Comparison of ENCODE assay signal across 19 cellular contexts in genomic region chr2:6906165-6906751, GRCh38. TPM values are rescaled to one million over a fixed set of nuclear protein-coding genes. Genes with fewer than 3 reads are reported as not detected.
DNase-seq lines count a peak whose midpoint lies in the region; ATAC-seq lines count a peak whose summit lies in the region.
"Had no signal": no experiment of that assay in that cellular context is flagged by ENCODE, and none has a peak within 500 bp of the region (broad histone marks: within the 10 kb centered on the region; RNA-seq: fewer than 3 reads in every experiment).

No MANE protein-coding gene starts in this region.

- peaks cover 68% of the 10 kb centered on the region for H3K4me1 Mint-ChIP-seq in activated naive CD4-positive, alpha-beta T cell treated with anti-CD3 and anti-CD28 coated beads, Interleukin-2, amount 50 U/mL, for 24 hours
- H3K4me1 Mint-ChIP-seq in T-helper 17 cell: peaks cover 39% of the 10 kb centered on the region
- peaks cover 59% of the 10 kb centered on the region for H3K4me1 Mint-ChIP-seq in activated naive CD8-positive, alpha-beta T cell treated with anti-CD3 and anti-CD28 coated beads, Interleukin-2, amount 50 U/mL, for 24 hours
- H3K4me1 Mint-ChIP-seq: brain had no signal

- H3K4me3 ChIP-seq in MG63: no peak overlapping the region
- H3K4me3 ChIP-seq: esophagus muscularis mucosa, gastroesophageal sphincter, thoracic aorta had no signal

- H3K9me3 Mint-ChIP-seq in activated naive CD4-positive, alpha-beta T cell treated with anti-CD3 and anti-CD28 coated beads, Interleukin-2, amount 50 U/mL, for 24 hours: peaks cover 13% of the 10 kb centered on the region
- H3K9me3 Mint-ChIP-seq in activated naive CD8-positive, alpha-beta T cell treated with anti-CD3 and anti-CD28 coated beads, Interleukin-2, amount 50 U/mL, for 24 hours: peaks cover 21% of the 10 kb centered on the region

- H3K36me3 Mint-ChIP-seq in activated naive CD4-positive, alpha-beta T cell treated with anti-CD3 and anti-CD28 coated beads, Interleukin-2, amount 50 U/mL, for 24 hours: peaks cover 30% of the 10 kb centered on the region
- peaks cover 2% of the 10 kb centered on the region for H3K36me3 Mint-ChIP-seq in T-helper 17 cell (ENCODE audit: low read depth)
- peaks cover 29% of the 10 kb centered on the region for H3K36me3 Mint-ChIP-seq in activated naive CD8-positive, alpha-beta T cell treated with anti-CD3 and anti-CD28 coated beads, Interleukin-2, amount 50 U/mL, for 24 hours (ENCODE audit: low read depth)
- H3K36me3 Mint-ChIP-seq: brain had no signal

- no peaks in the 10 kb centered on the region for H3K27me3 ChIP-seq in MG63
- H3K27me3 ChIP-seq: esophagus muscularis mucosa, gastroesophageal sphincter had no signal

- DNase-seq in activated naive CD4-positive, alpha-beta T cell (lab: John Stamatoyannopoulos, UW): no peak
- DNase-seq in T-helper 17 cell (no peak), inferior parietal cortex (ENCODE audit: extremely low spot score) (no peak), iPS-NIHi7 (ENCODE audit: extremely low spot score) (no peak), MG63 (no peak)
- no peak for DNase-seq in activated naive CD8-positive, alpha-beta T cell treated with anti-CD3 and anti-CD28 coated beads, Interleukin-2, amount 50 U/mL, for 24 hours
- DNase-seq: activated B cell treated with CpG ODN at 0.5 μM for 24 hours; activated CD8-positive, alpha-beta memory T cell treated with anti-CD3 and anti-CD28 coated beads, Interleukin-2, amount 50 U/mL, for 4 hours; kidney glomerular epithelial cell; NCI-H1092 treated with DMSO at 0.1 percent for 48 hours; NCI-H2107; NCI-H524 treated with DMSO at 0.1 percent for 48 hours had no signal

- H3K9me3 ChIP-seq in T-helper 17 cell (ENCODE audit: control insufficient read depth, low read length, poor library complexity, severe bottlenecking) (no peaks in the 10 kb centered on the region), MG63 (no peaks in the 10 kb centered on the region)
- H3K9me3 ChIP-seq: esophagus muscularis mucosa, gastroesophageal sphincter, thoracic aorta had no signal

- peak overlapping the region; percentile 97 for H3K27ac Mint-ChIP-seq in activated naive CD4-positive, alpha-beta T cell treated with anti-CD3 and anti-CD28 coated beads, Interleukin-2, amount 50 U/mL, for 24 hours
- H3K27ac Mint-ChIP-seq in T-helper 17 cell: peak overlapping the region; percentile 41
- H3K27ac Mint-ChIP-seq in activated naive CD8-positive, alpha-beta T cell treated with anti-CD3 and anti-CD28 coated beads, Interleukin-2, amount 50 U/mL, for 24 hours: peak overlapping the region; percentile 74
- H3K27ac Mint-ChIP-seq: activated B cell treated with CpG ODN at 0.5 μM for 24 hours; brain; stimulated activated memory B cell treated with anti-CD40 and anti-IgM and Interleukin-4, amounts not matched to agents 10 μg/mL and 1 μg/mL and 100 μg/mL, for 72 hours had no signal

- no peak for ATAC-seq in T-helper 17 cell
- ATAC-seq in activated naive CD8-positive, alpha-beta T cell treated with anti-CD3 and anti-CD28 coated beads, Interleukin-2, amount 50 U/mL, for 24 hours: peak; percentile 86
- ATAC-seq: gastroesophageal sphincter; HepG2; stimulated activated memory B cell treated with anti-CD40 and anti-IgM and Interleukin-4, amounts not matched to agents 10 μg/mL and 1 μg/mL and 100 μg/mL, for 72 hours had no signal

- peak overlapping the region; percentile 31 for H3K4me3 Mint-ChIP-seq in activated naive CD4-positive, alpha-beta T cell treated with anti-CD3 and anti-CD28 coated beads, Interleukin-2, amount 50 U/mL, for 24 hours
- H3K4me3 Mint-ChIP-seq in T-helper 17 cell: no peak overlapping the region
- no peak overlapping the region for H3K4me3 Mint-ChIP-seq in activated naive CD8-positive, alpha-beta T cell treated with anti-CD3 and anti-CD28 coated beads, Interleukin-2, amount 50 U/mL, for 24 hours
- H3K4me3 Mint-ChIP-seq: activated B cell treated with CpG ODN at 0.5 μM for 24 hours; brain; stimulated activated memory B cell treated with anti-CD40 and anti-IgM and Interleukin-4, amounts not matched to agents 10 μg/mL and 1 μg/mL and 100 μg/mL, for 72 hours had no signal

- no peaks in the 10 kb centered on the region for H3K36me3 ChIP-seq in MG63
- H3K36me3 ChIP-seq: esophagus muscularis mucosa, thoracic aorta had no signal

- no peaks in the 10 kb centered on the region for H3K27me3 Mint-ChIP-seq in activated naive CD4-positive, alpha-beta T cell treated with anti-CD3 and anti-CD28 coated beads, Interleukin-2, amount 50 U/mL, for 24 hours
- no peaks in the 10 kb centered on the region for H3K27me3 Mint-ChIP-seq in T-helper 17 cell
- no peaks in the 10 kb centered on the region for H3K27me3 Mint-ChIP-seq in activated naive CD8-positive, alpha-beta T cell treated with anti-CD3 and anti-CD28 coated beads, Interleukin-2, amount 50 U/mL, for 24 hours
- H3K27me3 Mint-ChIP-seq: activated B cell treated with CpG ODN at 0.5 μM for 24 hours; stimulated activated memory B cell treated with anti-CD40 and anti-IgM and Interleukin-4, amounts not matched to agents 10 μg/mL and 1 μg/mL and 100 μg/mL, for 72 hours had no signal

RNA-seq across cellular contexts. Expression of gene RNF144A, which starts 11.0 kb away (rescaled TPM):
- 10 to 100 TPM; 15.1 to 21.4 TPM for total RNA-seq in T-helper 17 cell
- total RNA-seq in MG63 (2014; rRNA removed; shearing (Covaris generic); ENCODE audit: low replicate concordance): 1.1 and 4.6 TPM in 2 replicates

RNA-seq across cellular contexts. Expression of gene RSAD2, which starts 28.7 kb away (rescaled TPM):
- 1 to 10 TPM; 4.1 to 4.7 TPM for total RNA-seq in T-helper 17 cell
- 1.2 and 6.9 TPM in 2 replicates for total RNA-seq in MG63 (2014; rRNA removed; shearing (Covaris generic); ENCODE audit: low replicate concordance)

RNA-seq across cellular contexts. Expression of gene CMPK2, which starts 40.6 kb away (rescaled TPM):
- total RNA-seq in T-helper 17 cell: 1 to 10 TPM; 5.3 to 5.9 TPM
- 2.3 and 6.6 TPM in 2 replicates for total RNA-seq in MG63 (2014; rRNA removed; shearing (Covaris generic); ENCODE audit: low replicate concordance)

Comparison
In these comparisons a context has a peak if more than half of its experiments do, and no peak if none do; other contexts are left out.
1. H3K27ac Mint-ChIP-seq: peak in every context shown above with its lines; median percentile 97 in activated naive CD4-positive, alpha-beta T cell treated with anti-CD3 and anti-CD28 coated beads, Interleukin-2, amount 50 U/mL, for 24 hours; 74 in activated naive CD8-positive, alpha-beta T cell treated with anti-CD3 and anti-CD28 coated beads, Interleukin-2, amount 50 U/mL, for 24 hours; 41 in T-helper 17 cell.